ENCODE assay signal across 1 cellular context in the genomic region with DNA sequence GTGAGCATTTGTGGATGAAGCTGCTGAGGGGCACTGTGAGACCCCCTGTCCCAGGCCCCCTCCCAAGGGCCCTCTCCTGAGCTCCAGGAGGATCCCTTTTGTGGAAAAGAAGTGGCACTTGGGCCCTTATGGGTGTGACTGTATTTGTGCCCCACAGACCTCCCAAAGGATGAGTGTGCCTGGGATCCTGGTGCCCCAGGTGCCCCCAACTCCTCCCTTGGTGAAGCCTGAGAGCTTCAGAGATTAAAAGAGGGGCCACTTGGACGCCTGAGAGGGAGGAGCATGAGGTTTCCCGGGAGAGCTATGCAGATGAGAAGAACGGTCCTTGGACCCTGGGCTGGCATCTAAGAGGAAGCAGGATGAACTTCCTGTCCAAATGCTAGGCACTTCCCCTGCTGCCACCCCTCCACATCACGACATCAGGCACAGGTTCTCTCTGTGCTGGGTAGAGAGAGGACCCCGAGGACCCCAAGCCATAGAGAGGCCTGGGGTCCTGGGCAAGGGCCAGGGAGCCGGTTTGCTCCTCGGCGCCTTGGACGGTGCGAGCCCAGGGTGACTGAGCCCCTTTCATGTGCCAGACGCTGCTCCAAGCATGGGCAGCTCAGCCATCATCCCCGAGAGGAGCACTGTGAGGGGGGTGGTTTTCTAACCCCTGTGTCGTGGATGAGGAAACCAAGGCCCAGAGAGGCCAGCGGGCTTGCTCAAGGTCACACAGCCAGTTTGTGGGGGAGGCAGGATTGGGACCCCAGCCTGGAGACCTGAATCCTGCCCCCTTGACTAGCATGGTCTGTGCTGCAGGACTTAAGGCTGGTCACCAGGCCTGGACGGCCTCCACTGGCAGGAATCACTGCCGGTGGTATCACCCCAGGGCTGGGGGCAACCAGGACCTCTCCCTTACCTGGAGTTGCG.
TF ChIP-seq lines count a peak whose summit lies in the region.

No MANE protein-coding gene starts in this region.

TF ChIP-seq in HepG2, 621 proteins besides CTCF, POLR2A, EP300 and RAD21 (continued from another document and continues in another):
- TF ChIP-seq, protein P1, sequence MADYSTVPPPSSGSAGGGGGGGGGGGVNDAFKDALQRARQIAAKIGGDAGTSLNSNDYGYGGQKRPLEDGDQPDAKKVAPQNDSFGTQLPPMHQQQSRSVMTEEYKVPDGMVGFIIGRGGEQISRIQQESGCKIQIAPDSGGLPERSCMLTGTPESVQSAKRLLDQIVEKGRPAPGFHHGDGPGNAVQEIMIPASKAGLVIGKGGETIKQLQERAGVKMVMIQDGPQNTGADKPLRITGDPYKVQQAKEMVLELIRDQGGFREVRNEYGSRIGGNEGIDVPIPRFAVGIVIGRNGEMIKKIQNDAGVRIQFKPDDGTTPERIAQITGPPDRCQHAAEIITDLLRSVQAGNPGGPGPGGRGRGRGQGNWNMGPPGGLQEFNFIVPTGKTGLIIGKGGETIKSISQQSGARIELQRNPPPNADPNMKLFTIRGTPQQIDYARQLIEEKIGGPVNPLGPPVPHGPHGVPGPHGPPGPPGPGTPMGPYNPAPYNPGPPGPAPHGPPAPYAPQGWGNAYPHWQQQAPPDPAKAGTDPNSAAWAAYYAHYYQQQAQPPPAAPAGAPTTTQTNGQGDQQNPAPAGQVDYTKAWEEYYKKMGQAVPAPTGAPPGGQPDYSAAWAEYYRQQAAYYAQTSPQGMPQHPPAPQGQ (CRISPR knock-in tag; IDR thresholded peaks at IDR 0.05; ENCODE audit: borderline replicate concordance) = no peak
- no peak for TF ChIP-seq SETDB1 (CRISPR knock-in tag; IDR thresholded peaks at IDR 0.05; ENCODE audit: borderline replicate concordance)
- peak; percentile 47; the same call in 1 of the 2 replicates for TF ChIP-seq ZNF501 (CRISPR knock-in tag; IDR thresholded peaks at IDR 0.05)
- TF ChIP-seq FLYWCH1 (CRISPR knock-in tag; IDR thresholded peaks at IDR 0.05) = no peak
- TF ChIP-seq, protein P2, sequence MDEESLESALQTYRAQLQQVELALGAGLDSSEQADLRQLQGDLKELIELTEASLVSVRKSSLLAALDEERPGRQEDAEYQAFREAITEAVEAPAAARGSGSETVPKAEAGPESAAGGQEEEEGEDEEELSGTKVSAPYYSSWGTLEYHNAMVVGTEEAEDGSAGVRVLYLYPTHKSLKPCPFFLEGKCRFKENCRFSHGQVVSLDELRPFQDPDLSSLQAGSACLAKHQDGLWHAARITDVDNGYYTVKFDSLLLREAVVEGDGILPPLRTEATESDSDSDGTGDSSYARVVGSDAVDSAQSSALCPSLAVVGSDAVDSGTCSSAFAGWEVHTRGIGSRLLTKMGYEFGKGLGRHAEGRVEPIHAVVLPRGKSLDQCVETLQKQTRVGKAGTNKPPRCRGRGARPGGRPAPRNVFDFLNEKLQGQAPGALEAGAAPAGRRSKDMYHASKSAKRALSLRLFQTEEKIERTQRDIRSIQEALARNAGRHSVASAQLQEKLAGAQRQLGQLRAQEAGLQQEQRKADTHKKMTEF (CRISPR knock-in tag; IDR thresholded peaks at IDR 0.05) = no peak
- TF ChIP-seq, protein P3, sequence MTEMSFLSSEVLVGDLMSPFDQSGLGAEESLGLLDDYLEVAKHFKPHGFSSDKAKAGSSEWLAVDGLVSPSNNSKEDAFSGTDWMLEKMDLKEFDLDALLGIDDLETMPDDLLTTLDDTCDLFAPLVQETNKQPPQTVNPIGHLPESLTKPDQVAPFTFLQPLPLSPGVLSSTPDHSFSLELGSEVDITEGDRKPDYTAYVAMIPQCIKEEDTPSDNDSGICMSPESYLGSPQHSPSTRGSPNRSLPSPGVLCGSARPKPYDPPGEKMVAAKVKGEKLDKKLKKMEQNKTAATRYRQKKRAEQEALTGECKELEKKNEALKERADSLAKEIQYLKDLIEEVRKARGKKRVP (CRISPR knock-in tag; IDR thresholded peaks at IDR 0.05) = no peak
- TF ChIP-seq, protein P4, sequence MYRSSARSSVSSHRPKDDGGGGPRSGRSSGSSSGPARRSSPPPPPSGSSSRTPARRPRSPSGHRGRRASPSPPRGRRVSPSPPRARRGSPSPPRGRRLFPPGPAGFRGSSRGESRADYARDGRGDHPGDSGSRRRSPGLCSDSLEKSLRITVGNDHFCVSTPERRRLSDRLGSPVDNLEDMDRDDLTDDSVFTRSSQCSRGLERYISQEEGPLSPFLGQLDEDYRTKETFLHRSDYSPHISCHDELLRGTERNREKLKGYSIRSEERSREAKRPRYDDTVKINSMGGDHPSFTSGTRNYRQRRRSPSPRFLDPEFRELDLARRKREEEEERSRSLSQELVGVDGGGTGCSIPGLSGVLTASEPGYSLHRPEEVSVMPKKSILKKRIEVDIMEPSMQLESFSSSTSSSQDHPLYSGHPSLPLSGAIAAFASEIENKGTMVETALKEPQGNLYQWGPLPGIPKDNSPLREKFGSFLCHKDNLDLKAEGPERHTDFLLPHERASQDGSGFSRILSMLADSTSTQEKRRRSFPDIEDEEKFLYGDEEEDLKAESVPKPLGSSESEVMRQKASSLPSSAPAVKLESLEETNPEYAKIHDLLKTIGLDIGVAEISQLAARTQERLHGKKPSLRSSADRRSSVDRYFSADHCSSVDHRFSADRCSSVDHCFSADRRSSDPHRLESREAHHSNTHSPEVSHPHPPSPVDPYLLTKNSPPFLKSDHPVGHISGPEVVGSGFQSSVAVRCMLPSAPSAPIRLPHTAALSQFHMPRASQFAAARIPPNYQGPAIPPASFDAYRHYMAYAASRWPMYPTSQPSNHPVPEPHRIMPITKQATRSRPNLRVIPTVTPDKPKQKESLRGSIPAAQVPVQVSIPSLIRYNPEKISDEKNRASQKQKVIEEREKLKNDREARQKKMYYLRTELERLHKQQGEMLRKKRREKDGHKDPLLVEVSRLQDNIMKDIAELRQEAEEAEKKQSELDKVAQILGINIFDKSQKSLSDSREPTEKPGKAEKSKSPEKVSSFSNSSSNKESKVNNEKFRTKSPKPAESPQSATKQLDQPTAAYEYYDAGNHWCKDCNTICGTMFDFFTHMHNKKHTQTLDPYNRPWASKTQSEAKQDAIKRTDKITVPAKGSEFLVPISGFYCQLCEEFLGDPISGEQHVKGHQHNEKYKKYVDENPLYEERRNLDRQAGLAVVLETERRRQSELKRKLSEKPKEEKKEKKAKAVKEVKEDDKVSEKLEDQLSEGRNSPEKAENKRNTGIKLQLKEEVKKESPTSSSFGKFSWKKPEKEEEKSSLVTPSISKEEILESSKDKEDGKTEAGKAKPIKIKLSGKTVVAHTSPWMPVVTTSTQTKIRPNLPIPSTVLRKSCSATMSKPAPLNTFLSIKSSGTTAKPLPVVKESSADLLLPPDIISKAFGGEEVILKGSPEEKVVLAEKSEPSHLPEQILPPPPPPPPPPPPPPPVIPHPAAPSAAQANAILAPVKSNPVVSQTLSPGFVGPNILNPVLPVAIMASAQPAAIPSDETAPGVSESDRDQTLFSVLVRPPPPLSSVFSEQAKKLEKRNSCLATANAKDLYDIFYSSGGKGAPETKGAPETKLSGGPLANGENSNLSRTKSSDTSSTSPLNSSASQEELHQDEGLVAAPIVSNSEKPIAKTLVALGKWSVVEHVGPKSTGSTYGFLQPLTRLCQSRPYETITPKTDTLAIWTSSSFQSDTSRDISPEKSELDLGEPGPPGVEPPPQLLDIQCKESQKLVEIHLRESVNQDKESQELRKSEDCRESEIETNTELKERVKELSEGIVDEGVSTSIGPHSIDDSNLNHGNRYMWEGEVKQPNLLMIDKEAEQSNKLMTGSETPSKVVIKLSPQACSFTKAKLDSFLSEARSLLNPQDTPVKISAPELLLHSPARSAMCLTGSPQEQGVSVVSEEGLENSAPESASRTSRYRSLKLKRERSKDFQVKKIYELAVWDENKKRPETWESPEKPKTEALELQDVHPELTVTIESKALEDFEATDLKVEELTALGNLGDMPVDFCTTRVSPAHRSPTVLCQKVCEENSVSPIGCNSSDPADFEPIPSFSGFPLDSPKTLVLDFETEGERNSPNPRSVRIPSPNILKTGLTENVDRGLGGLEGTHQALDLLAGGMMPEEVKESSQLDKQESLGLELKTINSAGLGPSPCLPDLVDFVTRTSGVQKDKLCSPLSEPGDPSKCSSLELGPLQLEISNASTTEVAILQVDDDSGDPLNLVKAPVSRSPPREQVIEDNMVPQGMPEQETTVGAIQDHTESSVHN (CRISPR knock-in tag; IDR thresholded peaks at IDR 0.05) = no peak
- TF ChIP-seq, protein P5, sequence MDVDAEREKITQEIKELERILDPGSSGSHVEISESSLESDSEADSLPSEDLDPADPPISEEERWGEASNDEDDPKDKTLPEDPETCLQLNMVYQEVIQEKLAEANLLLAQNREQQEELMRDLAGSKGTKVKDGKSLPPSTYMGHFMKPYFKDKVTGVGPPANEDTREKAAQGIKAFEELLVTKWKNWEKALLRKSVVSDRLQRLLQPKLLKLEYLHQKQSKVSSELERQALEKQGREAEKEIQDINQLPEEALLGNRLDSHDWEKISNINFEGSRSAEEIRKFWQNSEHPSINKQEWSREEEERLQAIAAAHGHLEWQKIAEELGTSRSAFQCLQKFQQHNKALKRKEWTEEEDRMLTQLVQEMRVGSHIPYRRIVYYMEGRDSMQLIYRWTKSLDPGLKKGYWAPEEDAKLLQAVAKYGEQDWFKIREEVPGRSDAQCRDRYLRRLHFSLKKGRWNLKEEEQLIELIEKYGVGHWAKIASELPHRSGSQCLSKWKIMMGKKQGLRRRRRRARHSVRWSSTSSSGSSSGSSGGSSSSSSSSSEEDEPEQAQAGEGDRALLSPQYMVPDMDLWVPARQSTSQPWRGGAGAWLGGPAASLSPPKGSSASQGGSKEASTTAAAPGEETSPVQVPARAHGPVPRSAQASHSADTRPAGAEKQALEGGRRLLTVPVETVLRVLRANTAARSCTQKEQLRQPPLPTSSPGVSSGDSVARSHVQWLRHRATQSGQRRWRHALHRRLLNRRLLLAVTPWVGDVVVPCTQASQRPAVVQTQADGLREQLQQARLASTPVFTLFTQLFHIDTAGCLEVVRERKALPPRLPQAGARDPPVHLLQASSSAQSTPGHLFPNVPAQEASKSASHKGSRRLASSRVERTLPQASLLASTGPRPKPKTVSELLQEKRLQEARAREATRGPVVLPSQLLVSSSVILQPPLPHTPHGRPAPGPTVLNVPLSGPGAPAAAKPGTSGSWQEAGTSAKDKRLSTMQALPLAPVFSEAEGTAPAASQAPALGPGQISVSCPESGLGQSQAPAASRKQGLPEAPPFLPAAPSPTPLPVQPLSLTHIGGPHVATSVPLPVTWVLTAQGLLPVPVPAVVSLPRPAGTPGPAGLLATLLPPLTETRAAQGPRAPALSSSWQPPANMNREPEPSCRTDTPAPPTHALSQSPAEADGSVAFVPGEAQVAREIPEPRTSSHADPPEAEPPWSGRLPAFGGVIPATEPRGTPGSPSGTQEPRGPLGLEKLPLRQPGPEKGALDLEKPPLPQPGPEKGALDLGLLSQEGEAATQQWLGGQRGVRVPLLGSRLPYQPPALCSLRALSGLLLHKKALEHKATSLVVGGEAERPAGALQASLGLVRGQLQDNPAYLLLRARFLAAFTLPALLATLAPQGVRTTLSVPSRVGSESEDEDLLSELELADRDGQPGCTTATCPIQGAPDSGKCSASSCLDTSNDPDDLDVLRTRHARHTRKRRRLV (CRISPR knock-in tag; IDR thresholded peaks at IDR 0.05) = peak; percentile 99
- 0 out of 2 replicates have a peak, but pooled peaks have one; percentile 36 for TF ChIP-seq POLR2AphosphoS5 (IDR thresholded peaks at IDR 0.05; ENCODE audit: low read depth, low read length)
- no peak for TF ChIP-seq DPF2 (CRISPR knock-in tag; IDR thresholded peaks at IDR 0.05; ENCODE audit: borderline replicate concordance, low read depth)
- TF ChIP-seq HNF4A (CRISPR knock-in tag; IDR thresholded peaks at IDR 0.05) = peak; percentile 56
- TF ChIP-seq, protein P6, sequence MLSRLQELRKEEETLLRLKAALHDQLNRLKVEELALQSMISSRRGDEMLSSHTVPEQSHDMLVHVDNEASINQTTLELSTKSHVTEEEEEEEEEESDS (CRISPR knock-in tag; IDR thresholded peaks at IDR 0.05; ENCODE audit: borderline replicate concordance) = 0 out of 2 replicates have a peak, but pooled peaks have one; percentile 16
- peak; percentile 34; the same call in 1 of the 2 replicates for TF ChIP-seq ZNF263 (CRISPR knock-in tag; IDR thresholded peaks at IDR 0.05)
- TF ChIP-seq ZNF572 (CRISPR knock-in tag; IDR thresholded peaks at IDR 0.05) = 0 out of 2 replicates have a peak, but pooled peaks have one; percentile 60
- no peak for TF ChIP-seq RFXANK (CRISPR knock-in tag; IDR thresholded peaks at IDR 0.05)
- TF ChIP-seq, protein P7, sequence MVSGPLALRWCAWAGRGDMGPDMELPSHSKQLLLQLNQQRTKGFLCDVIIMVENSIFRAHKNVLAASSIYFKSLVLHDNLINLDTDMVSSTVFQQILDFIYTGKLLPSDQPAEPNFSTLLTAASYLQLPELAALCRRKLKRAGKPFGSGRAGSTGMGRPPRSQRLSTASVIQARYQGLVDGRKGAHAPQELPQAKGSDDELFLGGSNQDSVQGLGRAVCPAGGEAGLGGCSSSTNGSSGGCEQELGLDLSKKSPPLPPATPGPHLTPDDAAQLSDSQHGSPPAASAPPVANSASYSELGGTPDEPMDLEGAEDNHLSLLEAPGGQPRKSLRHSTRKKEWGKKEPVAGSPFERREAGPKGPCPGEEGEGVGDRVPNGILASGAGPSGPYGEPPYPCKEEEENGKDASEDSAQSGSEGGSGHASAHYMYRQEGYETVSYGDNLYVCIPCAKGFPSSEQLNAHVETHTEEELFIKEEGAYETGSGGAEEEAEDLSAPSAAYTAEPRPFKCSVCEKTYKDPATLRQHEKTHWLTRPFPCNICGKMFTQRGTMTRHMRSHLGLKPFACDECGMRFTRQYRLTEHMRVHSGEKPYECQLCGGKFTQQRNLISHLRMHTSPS (CRISPR knock-in tag; IDR thresholded peaks at IDR 0.05; ENCODE audit: low read depth) = peak; percentile 40; the same call in 1 of the 2 replicates
- TF ChIP-seq, protein P8, sequence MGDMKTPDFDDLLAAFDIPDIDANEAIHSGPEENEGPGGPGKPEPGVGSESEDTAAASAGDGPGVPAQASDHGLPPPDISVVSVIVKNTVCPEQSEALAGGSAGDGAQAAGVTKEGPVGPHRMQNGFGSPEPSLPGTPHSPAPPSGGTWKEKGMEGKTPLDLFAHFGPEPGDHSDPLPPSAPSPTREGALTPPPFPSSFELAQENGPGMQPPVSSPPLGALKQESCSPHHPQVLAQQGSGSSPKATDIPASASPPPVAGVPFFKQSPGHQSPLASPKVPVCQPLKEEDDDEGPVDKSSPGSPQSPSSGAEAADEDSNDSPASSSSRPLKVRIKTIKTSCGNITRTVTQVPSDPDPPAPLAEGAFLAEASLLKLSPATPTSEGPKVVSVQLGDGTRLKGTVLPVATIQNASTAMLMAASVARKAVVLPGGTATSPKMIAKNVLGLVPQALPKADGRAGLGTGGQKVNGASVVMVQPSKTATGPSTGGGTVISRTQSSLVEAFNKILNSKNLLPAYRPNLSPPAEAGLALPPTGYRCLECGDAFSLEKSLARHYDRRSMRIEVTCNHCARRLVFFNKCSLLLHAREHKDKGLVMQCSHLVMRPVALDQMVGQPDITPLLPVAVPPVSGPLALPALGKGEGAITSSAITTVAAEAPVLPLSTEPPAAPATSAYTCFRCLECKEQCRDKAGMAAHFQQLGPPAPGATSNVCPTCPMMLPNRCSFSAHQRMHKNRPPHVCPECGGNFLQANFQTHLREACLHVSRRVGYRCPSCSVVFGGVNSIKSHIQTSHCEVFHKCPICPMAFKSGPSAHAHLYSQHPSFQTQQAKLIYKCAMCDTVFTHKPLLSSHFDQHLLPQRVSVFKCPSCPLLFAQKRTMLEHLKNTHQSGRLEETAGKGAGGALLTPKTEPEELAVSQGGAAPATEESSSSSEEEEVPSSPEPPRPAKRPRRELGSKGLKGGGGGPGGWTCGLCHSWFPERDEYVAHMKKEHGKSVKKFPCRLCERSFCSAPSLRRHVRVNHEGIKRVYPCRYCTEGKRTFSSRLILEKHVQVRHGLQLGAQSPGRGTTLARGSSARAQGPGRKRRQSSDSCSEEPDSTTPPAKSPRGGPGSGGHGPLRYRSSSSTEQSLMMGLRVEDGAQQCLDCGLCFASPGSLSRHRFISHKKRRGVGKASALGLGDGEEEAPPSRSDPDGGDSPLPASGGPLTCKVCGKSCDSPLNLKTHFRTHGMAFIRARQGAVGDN (CRISPR knock-in tag; IDR thresholded peaks at IDR 0.05) = peak; percentile 76
- peak; percentile 51 for TF ChIP-seq POLR2G (IDR thresholded peaks at IDR 0.05; ENCODE audit: low read depth, low read length)
- no peak for TF ChIP-seq ZNF713 (CRISPR knock-in tag; IDR thresholded peaks at IDR 0.05)
- TF ChIP-seq PHF5A (CRISPR knock-in tag; IDR thresholded peaks at IDR 0.05; ENCODE audit: low read depth, unreplicated experiment) = no peak
- TF ChIP-seq, protein P9, sequence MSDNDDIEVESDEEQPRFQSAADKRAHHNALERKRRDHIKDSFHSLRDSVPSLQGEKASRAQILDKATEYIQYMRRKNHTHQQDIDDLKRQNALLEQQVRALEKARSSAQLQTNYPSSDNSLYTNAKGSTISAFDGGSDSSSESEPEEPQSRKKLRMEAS (IDR thresholded peaks at IDR 0.05) = no peak
